In genomic region chr2:17271401-17271800, GRCh38 we compare ENCODE assay signal across 15 cellular contexts.
DNase-seq lines count a peak whose midpoint lies in the region; TF ChIP-seq lines count a peak whose summit lies in the region.
"Had no signal": no experiment of that assay in that cellular context is flagged by ENCODE, and none has a peak within 500 bp of the region (broad histone marks: within the 10 kb centered on the region; RNA-seq: fewer than 3 reads in every experiment).

No MANE protein-coding gene starts in this region.

- in situ Hi-C loops in astrocyte of the cerebellum (cut with HindIII; ENCODE audit: low sequenced_read_pairs) (no loop called here), ACHN (cut with HindIII; ENCODE audit: low pct_ligation_motif_present, low pct_unique_long_range_greater_than_20kb, low sequenced_read_pairs) (no loop called here)

- H3K4me3 ChIP-seq in AG10803 (ENCODE audit: low read length) (no peak overlapping the region), astrocyte of the cerebellum (ENCODE audit: low read depth, low read length) (no peak overlapping the region)
- H3K4me3 ChIP-seq: K562, PC-9 had no signal

- DNase-seq in AG10803 (ENCODE audit: low read depth) = peak; percentile 64
- peak; percentile 42 for DNase-seq in HS-27A (ENCODE audit: low read depth)
- peak; percentile 5 for DNase-seq in astrocyte of the cerebellum (ENCODE audit: low read depth)
- peak; percentile 34 for DNase-seq in myocyte (ENCODE audit: low read depth)
- no peak for DNase-seq in ACHN
- DNase-seq in amniotic stem cell (lab: John Stamatoyannopoulos, UW) = no peak
- no peak for DNase-seq in NCI-H1092 (lab: John Stamatoyannopoulos, UW)
- no peak for DNase-seq in UCSD-AML1 (lab: John Stamatoyannopoulos, UW; ENCODE audit: unreplicated experiment)
- DNase-seq: COR-L47, DMS153, NCI-H1436, NCI-H2029 treated with DMSO at 0.1 percent for 48 hours, NCI-H748 treated with DMSO at 0.1 percent for 48 hours, PC-9 had no signal

- TF ChIP-seq CTCF in AG10803 (conservative IDR thresholded peaks at IDR 0.05; ENCODE audit: low read length) = no peak
- no peak for TF ChIP-seq CTCF in astrocyte of the cerebellum (IDR thresholded peaks at IDR 0.05; ENCODE audit: low read depth, low read length, missing control alignments)

Comparison
In these comparisons a context has a peak if more than half of its experiments do, and no peak if none do; other contexts are left out.
1. DNase-seq: peak in AG10803 (single experiment), HS-27A (single experiment), astrocyte of the cerebellum (single experiment) and myocyte (single experiment); none in ACHN (single experiment), amniotic stem cell (single experiment), NCI-H1092 (single experiment) and UCSD-AML1 (single experiment).